13 cellular contexts compared by ENCODE assay signal in genomic region chr17:42027961-42028790, GRCh38. TPM values are rescaled to one million over a fixed set of nuclear protein-coding genes. Genes with fewer than 3 reads are reported as not detected.
DNase-seq lines count a peak whose midpoint lies in the region; ATAC-seq and TF ChIP-seq lines count a peak whose summit lies in the region.
"Had no signal": no experiment of that assay in that cellular context is flagged by ENCODE, and none has a peak within 500 bp of the region (broad histone marks: within the 10 kb centered on the region; RNA-seq: fewer than 3 reads in every experiment).

No MANE protein-coding gene starts in this region.

- peak; percentile 15 for DNase-seq in EH (ENCODE audit: low read depth)
- peak; percentile 73 for DNase-seq in Karpas-422
- no peak for DNase-seq in brain microvascular endothelial cell
- DNase-seq in cortex of kidney (lab: John Stamatoyannopoulos, UW): no peak
- DNase-seq in posterior vena cava (ENCODE audit: low spot score): no peak
- DNase-seq: activated CD8-positive, alpha-beta memory T cell treated with anti-CD3 and anti-CD28 coated beads, Interleukin-2, amount 10 ng/mL, durations not matched to agents 7 days and 5 days; cerebellar nuclear complex; GOT3; stimulated activated naive CD8-positive, alpha-beta T cell treated with anti-CD3 and anti-CD28 coated beads, Interleukin-15, Interleukin-2, amounts not matched to agents 100 U/mL and 50 U/mL, for 24 hours had no signal

- no peaks in the 10 kb centered on the region for H3K9me3 Mint-ChIP-seq in nephron
- H3K9me3 Mint-ChIP-seq in stimulated activated memory B cell treated with anti-CD40 and anti-IgM and Interleukin-4, amounts not matched to agents 10 μg/mL and 1 μg/mL and 100 μg/mL, for 72 hours: no peaks in the 10 kb centered on the region

- in situ Hi-C loops in brain microvascular endothelial cell (cut with HindIII; ENCODE audit: low pct_ligation_motif_present, low sequenced_read_pairs): no loop called here

- H3K27ac ChIP-seq in Karpas-422 (ENCODE audit: low read length) (no peak overlapping the region), brain microvascular endothelial cell (no peak overlapping the region)
- H3K27ac ChIP-seq: SJSA1 had no signal

- H3K27me3 ChIP-seq in Karpas-422 (ENCODE audit: low read length) (no peaks in the 10 kb centered on the region), brain microvascular endothelial cell (replicated peaks) (no peaks in the 10 kb centered on the region)
- H3K27me3 ChIP-seq: SJSA1 had no signal

- no peak for ATAC-seq in HG02938 (IDR thresholded peaks at IDR 0.05; ENCODE audit: unreplicated experiment)
- no peak for ATAC-seq in stimulated activated memory B cell treated with anti-CD40 and anti-IgM and Interleukin-4, amounts not matched to agents 10 μg/mL and 1 μg/mL and 100 μg/mL, for 72 hours
- ATAC-seq: activated CD8-positive, alpha-beta memory T cell treated with anti-CD3 and anti-CD28 coated beads, Interleukin-2, amount 10 ng/mL, durations not matched to agents 7 days and 5 days; stimulated activated naive CD8-positive, alpha-beta T cell treated with anti-CD3 and anti-CD28 coated beads, Interleukin-15, Interleukin-2, amounts not matched to agents 100 U/mL and 50 U/mL, for 24 hours had no signal

- H3K9ac ChIP-seq in Karpas-422 (ENCODE audit: low read length): no peak overlapping the region

- no peak overlapping the region for H2AFZ ChIP-seq in Karpas-422 (ENCODE audit: low read length)

- H3K9me3 ChIP-seq in Karpas-422 (ENCODE audit: low read length): no peaks in the 10 kb centered on the region
- H3K9me3 ChIP-seq: SJSA1 had no signal

- H3K4me2 ChIP-seq in Karpas-422 (ENCODE audit: low read depth, low read length, poor library complexity, severe bottlenecking): no peak overlapping the region

- intact Hi-C loops in posterior vena cava (cut with DNase I): loop anchor here (2.0 to 10.0 kb wide), 3 partner anchors 45 to 89 kb away; partner anchors contain the start of gene DHX58 (in 1 of the 2)

- H3K27me3 Mint-ChIP-seq in nephron (ENCODE audit: low read depth): no peaks in the 10 kb centered on the region
- H3K27me3 Mint-ChIP-seq in stimulated activated memory B cell treated with anti-CD40 and anti-IgM and Interleukin-4, amounts not matched to agents 10 μg/mL and 1 μg/mL and 100 μg/mL, for 72 hours: peaks cover 12% of the 10 kb centered on the region

- peak overlapping the region; percentile 63 to 72 (median 71) for H3K4me3 Mint-ChIP-seq in nephron
- no peak overlapping the region for H3K4me3 Mint-ChIP-seq in stimulated activated memory B cell treated with anti-CD40 and anti-IgM and Interleukin-4, amounts not matched to agents 10 μg/mL and 1 μg/mL and 100 μg/mL, for 72 hours
- H3K4me3 Mint-ChIP-seq: activated CD8-positive, alpha-beta memory T cell treated with anti-CD3 and anti-CD28 coated beads, Interleukin-2, amount 10 ng/mL, durations not matched to agents 7 days and 5 days had no signal

- peaks cover 43% of the 10 kb centered on the region for H3K4me1 Mint-ChIP-seq in nephron
- H3K4me1 Mint-ChIP-seq in stimulated activated memory B cell treated with anti-CD40 and anti-IgM and Interleukin-4, amounts not matched to agents 10 μg/mL and 1 μg/mL and 100 μg/mL, for 72 hours: peaks cover 22% of the 10 kb centered on the region

- peaks cover 10% of the 10 kb centered on the region; the same call in 1 of the 2 replicates for H3K36me3 ChIP-seq in Karpas-422 (ENCODE audit: insufficient read depth, low read length)
- H3K36me3 ChIP-seq in brain microvascular endothelial cell (replicated peaks): peaks cover 13% of the 10 kb centered on the region

- peaks cover 5% of the 10 kb centered on the region for H3K36me3 Mint-ChIP-seq in nephron (ENCODE audit: low read depth)
- peaks cover 22% of the 10 kb centered on the region for H3K36me3 Mint-ChIP-seq in stimulated activated memory B cell treated with anti-CD40 and anti-IgM and Interleukin-4, amounts not matched to agents 10 μg/mL and 1 μg/mL and 100 μg/mL, for 72 hours

- no peaks in the 10 kb centered on the region for H3K79me2 ChIP-seq in Karpas-422 (ENCODE audit: low read length)

- no peak overlapping the region for H3K4me3 ChIP-seq in Karpas-422 (ENCODE audit: low read length)
- no peak overlapping the region for H3K4me3 ChIP-seq in brain microvascular endothelial cell (ENCODE audit: low read depth, low read length)
- H3K4me3 ChIP-seq: SJSA1 had no signal

- peaks cover 17% of the 10 kb centered on the region for H3K4me1 ChIP-seq in Karpas-422 (ENCODE audit: low read length)

- H3K9me2 ChIP-seq in Karpas-422 (replicated peaks; ENCODE audit: insufficient read depth, low read length): no peaks in the 10 kb centered on the region

- TF ChIP-seq CTCF in brain microvascular endothelial cell (IDR thresholded peaks at IDR 0.05; ENCODE audit: low read depth, low read length, missing control alignments) (peak; percentile 46), nephron (IDR thresholded peaks at IDR 0.05; ENCODE audit: unreplicated experiment in 3 of 3) (no peak)

- H4K20me1 ChIP-seq in Karpas-422 (ENCODE audit: insufficient read depth, low read depth, low read length): no peaks in the 10 kb centered on the region

- peak overlapping the region; percentile 38 to 76 (median 58) for H3K27ac Mint-ChIP-seq in nephron
- H3K27ac Mint-ChIP-seq in stimulated activated memory B cell treated with anti-CD40 and anti-IgM and Interleukin-4, amounts not matched to agents 10 μg/mL and 1 μg/mL and 100 μg/mL, for 72 hours: no peak overlapping the region
- H3K27ac Mint-ChIP-seq: activated CD8-positive, alpha-beta memory T cell treated with anti-CD3 and anti-CD28 coated beads, Interleukin-2, amount 10 ng/mL, durations not matched to agents 7 days and 5 days had no signal

RNA-seq across cellular contexts. Expression of gene NKIRAS2, which starts 8.3 kb away (rescaled TPM):
- total RNA-seq in Karpas-422 (2014; rRNA removed; shearing (Covaris generic); ENCODE audit: low replicate concordance): 28.4 and 44.9 TPM in 2 replicates
- total RNA-seq in posterior vena cava: 10 to 100 TPM; 28.3 TPM

RNA-seq across cellular contexts. Expression of gene DNAJC7, which starts 10.9 kb away (rescaled TPM):
- 56.1 and 64.1 TPM in 2 replicates for total RNA-seq in Karpas-422 (2014; rRNA removed; shearing (Covaris generic); ENCODE audit: low replicate concordance)
- total RNA-seq in posterior vena cava: 10 to 100 TPM; 57.0 TPM

RNA-seq across cellular contexts. Expression of gene C17orf113, which starts 22.2 kb away (rescaled TPM):
- not detected in 2 replicates for total RNA-seq in Karpas-422 (2014; rRNA removed; shearing (Covaris generic); ENCODE audit: low replicate concordance)
- under 1 TPM; 0.33 to 0.93 TPM for total RNA-seq in posterior vena cava

Comparison
In these comparisons a context has a peak if more than half of its experiments do, and no peak if none do; other contexts are left out.
1. DNase-seq: peak in EH (single experiment) and Karpas-422 (single experiment); none in brain microvascular endothelial cell (single experiment), cortex of kidney (single experiment) and posterior vena cava (single experiment).